ENCODE assay signal across 10 cellular contexts in the genomic region with DNA sequence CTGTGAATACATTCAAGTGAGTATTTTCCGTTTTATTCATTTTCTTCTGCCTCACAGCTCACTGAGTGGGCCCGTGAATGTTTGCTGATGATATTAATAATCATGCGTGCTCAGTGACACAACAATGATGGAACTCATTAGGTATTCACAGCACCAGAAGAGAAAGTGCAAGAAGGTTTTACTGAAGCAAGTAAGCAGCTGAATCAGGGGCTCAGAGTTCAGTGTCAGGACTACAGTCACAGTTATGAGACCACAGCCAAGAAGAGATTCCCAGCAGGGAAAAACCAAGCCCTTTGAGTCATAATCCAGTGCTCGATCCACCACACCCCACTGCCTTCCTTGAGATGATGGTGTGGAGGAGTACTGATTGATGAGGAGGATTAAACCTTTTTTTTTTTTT.
DNase-seq lines count a peak whose midpoint lies in the region; ATAC-seq and TF ChIP-seq lines count a peak whose summit lies in the region.
"Had no signal": no experiment of that assay in that cellular context is flagged by ENCODE, and none has a peak within 500 bp of the region (broad histone marks: within the 10 kb centered on the region; RNA-seq: fewer than 3 reads in every experiment).

No MANE protein-coding gene starts in this region.

- CTCF ChIA-PET in AG04449 (lab: Yijun Ruan, JAX) (no interaction called here), IMR-90 (lab: Yijun Ruan, JAX) (interaction anchor here (0.6 to 1.1 kb wide), 2 partner anchors 39 to 64 kb away, joined by 4 to 5 read pairs; no protein-coding TSS in a partner anchor)
- CTCF ChIA-PET in activated CD8-positive, alpha-beta memory T cell treated with anti-CD3 and anti-CD28 coated beads, Interleukin-2, amount 10 ng/mL, durations not matched to agents 7 days and 5 days (lab: Charles Lee) = no interaction called here

- H3K4me1 ChIP-seq in IMR-90 (ENCODE audit: control insufficient read depth, insufficient read depth, low read length) = peaks cover 13% of the 10 kb centered on the region
- H3K4me1 ChIP-seq in left lung = peaks cover 0 to 3% of the 10 kb centered on the region in 2 donors
- H3K4me1 ChIP-seq: pancreas had no signal

- no peaks in the 10 kb centered on the region for H3K4me1 Mint-ChIP-seq in activated CD8-positive, alpha-beta memory T cell treated with anti-CD3 and anti-CD28 coated beads, Interleukin-2, amount 10 ng/mL, durations not matched to agents 7 days and 5 days

- peak overlapping the region; percentile 67 for H3K4me2 ChIP-seq in IMR-90 (ENCODE audit: low read depth, low read length)

- no TSS peak for BruUV-seq in IMR-90 (replicated peaks; lab: Mats Ljungman, UMichigan)

- no peak overlapping the region for H2AK9ac ChIP-seq in IMR-90 (replicated peaks; ENCODE audit: low read depth, low read length, poor library complexity)

- no CpG with 5 or more reads among the region's 4 CpGs for WGBS in IMR-90 (ENCODE audit: extremely low coverage in 2 of 2, insufficient read length in 1 of 2), 2 experiments

- H3K9ac ChIP-seq in IMR-90 (ENCODE audit: low read depth, low read length) = no peak overlapping the region

- peak overlapping the region; percentile 48; the same call in 1 of the 2 replicates for H3K18ac ChIP-seq in IMR-90 (ENCODE audit: low read depth, low read length)

- no peak overlapping the region for H3K27ac ChIP-seq in IMR-90 (ENCODE audit: insufficient read depth, low read length)
- no peak overlapping the region for H3K27ac ChIP-seq in left lung

- no peak overlapping the region for H3K14ac ChIP-seq in IMR-90 (replicated peaks; ENCODE audit: low read depth, low read length)

- no peaks in the 10 kb centered on the region for H3K9me3 Mint-ChIP-seq in activated CD8-positive, alpha-beta memory T cell treated with anti-CD3 and anti-CD28 coated beads, Interleukin-2, amount 10 ng/mL, durations not matched to agents 7 days and 5 days (ENCODE audit: low read depth)

- 0 out of 4 replicates have a peak overlapping the region, but pooled peaks of 1 of the 2 experiments have one; percentile 28 for H4K8ac ChIP-seq in IMR-90 (ENCODE audit: low read depth in 2 of 2, low read length in 2 of 2)

- peak overlapping the region; percentile 8 for H2BK5ac ChIP-seq in IMR-90 (ENCODE audit: low read depth, low read length, poor library complexity, severe bottlenecking)

- no peak overlapping the region for H3K4me3 Mint-ChIP-seq in activated CD8-positive, alpha-beta memory T cell treated with anti-CD3 and anti-CD28 coated beads, Interleukin-2, amount 10 ng/mL, durations not matched to agents 7 days and 5 days

- dilution Hi-C loops in IMR-90 (cut with HindIII; ENCODE audit: low sequenced_read_pairs, unreplicated experiment) = no loop called here

- DNase-seq in AG04449 (ENCODE audit: low read depth, low spot score) (peak; percentile 93), IMR-90 (peak; percentile 98), cardiac fibroblast (ENCODE audit: low read depth in 2 of 2) (peak; percentile 48 to 94), left lung (no peak), SHP77 (lab: John Stamatoyannopoulos, UW) (no peak)
- DNase-seq in activated CD8-positive, alpha-beta memory T cell treated with anti-CD3 and anti-CD28 coated beads, Interleukin-2, amount 10 ng/mL, durations not matched to agents 7 days and 5 days = no peak
- no peak for DNase-seq in activated T-cell treated with anti-CD3 and anti-CD28 coated beads, Interleukin-2, amount 50 U/mL, for 48 hours
- DNase-seq: C1 segment of cervical spinal cord, pancreas had no signal

- no peak overlapping the region for H2AK5ac ChIP-seq in IMR-90 (ENCODE audit: low read depth, low read length)

- no peak overlapping the region for H2BK15ac ChIP-seq in IMR-90 (ENCODE audit: low read depth, low read length)

- H3K27me3 Mint-ChIP-seq in activated CD8-positive, alpha-beta memory T cell treated with anti-CD3 and anti-CD28 coated beads, Interleukin-2, amount 10 ng/mL, durations not matched to agents 7 days and 5 days = peaks cover 52% of the 10 kb centered on the region

- H3K56ac ChIP-seq in IMR-90 (ENCODE audit: extremely low read depth, insufficient read depth, low read length) = no peak overlapping the region

- in situ Hi-C loops in IMR-90 (cut with MboI; ENCODE audit: low sequenced_read_pairs) = no loop called here

- POLR2A ChIA-PET in AG04449 (lab: Yijun Ruan, JAX) (interaction anchor here (0.9 to 1.0 kb wide), 2 partner anchors 9 to 10 kb away, joined by 4 read pairs; no protein-coding TSS in a partner anchor), IMR-90 (lab: Charles Lee; ENCODE audit: unreplicated experiment) (interaction anchor here (0.6 kb wide), 1 partner anchor 27 kb away, joined by 4 read pairs; no protein-coding TSS in a partner anchor)

- H3K9me3 ChIP-seq in IMR-90 (ENCODE audit: control insufficient read depth, insufficient read depth, low read length) (no peaks in the 10 kb centered on the region), left lung (no peaks in the 10 kb centered on the region)
- H3K9me3 ChIP-seq: pancreas had no signal

- no peak overlapping the region for H3K23ac ChIP-seq in IMR-90 (ENCODE audit: low read depth, low read length)

- H3K36me3 ChIP-seq in IMR-90 (ENCODE audit: control insufficient read depth, insufficient read depth, low read length) (no peaks in the 10 kb centered on the region), left lung (no peaks in the 10 kb centered on the region)
- H3K36me3 ChIP-seq: pancreas had no signal

- no peaks in the 10 kb centered on the region for H3K36me3 Mint-ChIP-seq in activated CD8-positive, alpha-beta memory T cell treated with anti-CD3 and anti-CD28 coated beads, Interleukin-2, amount 10 ng/mL, durations not matched to agents 7 days and 5 days

- H3K4ac ChIP-seq in IMR-90 (ENCODE audit: low read depth, low read length) = no peak overlapping the region

- no peaks in the 10 kb centered on the region for H3K79me1 ChIP-seq in IMR-90 (ENCODE audit: low read depth in 1 of 2, low read length in 2 of 2)

- peak; percentile 80 for ATAC-seq in IMR-90 (ENCODE audit: low read depth)
- peak; percentile 38 for ATAC-seq in left lung
- ATAC-seq in activated CD8-positive, alpha-beta memory T cell treated with anti-CD3 and anti-CD28 coated beads, Interleukin-2, amount 10 ng/mL, durations not matched to agents 7 days and 5 days = no peak
- no peak for ATAC-seq in HG03175 (IDR thresholded peaks at IDR 0.05; ENCODE audit: unreplicated experiment)

- no peak overlapping the region; the same call in 1 of the 2 replicates for H3K4me3 ChIP-seq in AG04449 (ENCODE audit: low read depth, low read length)
- no peak overlapping the region for H3K4me3 ChIP-seq in IMR-90 (ENCODE audit: insufficient read depth, low read depth, low read length)
- no peak overlapping the region for H3K4me3 ChIP-seq in cardiac fibroblast (replicated peaks in 1 of 2; ENCODE audit: low read depth in 2 of 2, low read length in 2 of 2)
- no peak overlapping the region for H3K4me3 ChIP-seq in left lung
- H3K4me3 ChIP-seq: pancreas had no signal

- no peak overlapping the region for H4K91ac ChIP-seq in IMR-90 (ENCODE audit: insufficient read depth, low read depth, low read length)

- H4K5ac ChIP-seq in IMR-90 (ENCODE audit: low read depth, low read length) = peak overlapping the region; percentile 14; the same call in 1 of the 2 replicates

- intact Hi-C loops in IMR-90 (cut with micrococcal nuclease) = no loop called here
- intact Hi-C loops in left lung (cut with DNase I) = no loop called here

- no peak overlapping the region for H2BK20ac ChIP-seq in IMR-90 (ENCODE audit: low read depth, low read length)

- no peak overlapping the region for H2AFZ ChIP-seq in IMR-90 (replicated peaks; ENCODE audit: low read length, poor library complexity)

- no peak overlapping the region for H3K27ac Mint-ChIP-seq in activated CD8-positive, alpha-beta memory T cell treated with anti-CD3 and anti-CD28 coated beads, Interleukin-2, amount 10 ng/mL, durations not matched to agents 7 days and 5 days

- H4K20me1 ChIP-seq in IMR-90 (ENCODE audit: insufficient read depth, low read length) = no peaks in the 10 kb centered on the region

- TF ChIP-seq CTCF in AG04449 (IDR thresholded peaks at IDR 0.05; ENCODE audit: insufficient read depth, low read length, missing control alignments) = no peak
- no peak for TF ChIP-seq CTCF in IMR-90 (conservative IDR thresholded peaks at IDR 0.05; ENCODE audit: low read depth, low read length)
- no peak for TF ChIP-seq CTCF in cardiac fibroblast (IDR thresholded peaks at IDR 0.05; ENCODE audit: low read depth, low read length)
- TF ChIP-seq CTCF in left lung (IDR thresholded peaks at IDR 0.05) = no peak

- H3K27me3 ChIP-seq in IMR-90 (ENCODE audit: control insufficient read depth, insufficient read depth, low read length) (no peaks in the 10 kb centered on the region), left lung (no peaks in the 10 kb centered on the region)
- H3K27me3 ChIP-seq: pancreas had no signal

- no peak for TF ChIP-seq POLR2A in IMR-90 (IDR thresholded peaks at IDR 0.05; ENCODE audit: low read depth, low read length)

- no peak for TF ChIP-seq RAD21 in IMR-90 (IDR thresholded peaks at IDR 0.05; ENCODE audit: low read length)

- peaks cover 6% of the 10 kb centered on the region for H3K9me1 ChIP-seq in IMR-90 (ENCODE audit: insufficient read depth, low read length)

- H2BK120ac ChIP-seq in IMR-90 (ENCODE audit: low read depth, low read length) = no peak overlapping the region

TF ChIP-seq in IMR-90, 13 proteins besides CTCF, POLR2A, EP300 and RAD21:
- TF ChIP-seq FOS (IDR thresholded peaks at IDR 0.05; ENCODE audit: low read depth, low read length) = peak; percentile 55
- no peak for TF ChIP-seq CHD1 (IDR thresholded peaks at IDR 0.05; ENCODE audit: low read depth, low read length)
- peak; percentile 89 for TF ChIP-seq BHLHE40 (IDR thresholded peaks at IDR 0.05; ENCODE audit: low read depth, low read length)
- TF ChIP-seq MXI1 (IDR thresholded peaks at IDR 0.05; ENCODE audit: borderline replicate concordance, low read depth, low read length) = no peak
- TF ChIP-seq NFE2L2 (IDR thresholded peaks at IDR 0.05; ENCODE audit: low read depth, low read length) = 0 out of 2 replicates have a peak, but pooled peaks have one; percentile 1
- no peak for TF ChIP-seq RFX5 (IDR thresholded peaks at IDR 0.05; ENCODE audit: low read depth, low read length)
- peak; percentile 55; the same call in 1 of the 2 replicates for TF ChIP-seq MAFK (IDR thresholded peaks at IDR 0.05; ENCODE audit: low read depth, low read length)
- peak; percentile 71 for TF ChIP-seq CEBPB (IDR thresholded peaks at IDR 0.05; ENCODE audit: low read depth, low read length)
- TF ChIP-seq, protein P1, sequence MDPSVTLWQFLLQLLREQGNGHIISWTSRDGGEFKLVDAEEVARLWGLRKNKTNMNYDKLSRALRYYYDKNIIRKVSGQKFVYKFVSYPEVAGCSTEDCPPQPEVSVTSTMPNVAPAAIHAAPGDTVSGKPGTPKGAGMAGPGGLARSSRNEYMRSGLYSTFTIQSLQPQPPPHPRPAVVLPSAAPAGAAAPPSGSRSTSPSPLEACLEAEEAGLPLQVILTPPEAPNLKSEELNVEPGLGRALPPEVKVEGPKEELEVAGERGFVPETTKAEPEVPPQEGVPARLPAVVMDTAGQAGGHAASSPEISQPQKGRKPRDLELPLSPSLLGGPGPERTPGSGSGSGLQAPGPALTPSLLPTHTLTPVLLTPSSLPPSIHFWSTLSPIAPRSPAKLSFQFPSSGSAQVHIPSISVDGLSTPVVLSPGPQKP (IDR thresholded peaks at IDR 0.05; ENCODE audit: borderline replicate concordance, low read depth, low read length) = no peak

Comparison
In these comparisons a context has a peak if more than half of its experiments do, and no peak if none do; other contexts are left out.
1. DNase-seq: peak in AG04449 (single experiment), IMR-90 (single experiment) and cardiac fibroblast (2 of 2); none in left lung (0 of 2), activated CD8-positive, alpha-beta memory T cell treated with anti-CD3 and anti-CD28 coated beads, Interleukin-2, amount 10 ng/mL, durations not matched to agents 7 days and 5 days (single experiment), SHP77 (0 of 2) and activated T-cell treated with anti-CD3 and anti-CD28 coated beads, Interleukin-2, amount 50 U/mL, for 48 hours (0 of 2).
2. ATAC-seq: peak in IMR-90 (single experiment) and left lung (single experiment); none in activated CD8-positive, alpha-beta memory T cell treated with anti-CD3 and anti-CD28 coated beads, Interleukin-2, amount 10 ng/mL, durations not matched to agents 7 days and 5 days (single experiment) and HG03175 (single experiment).